19 cellular contexts compared by ENCODE assay signal in the genomic region with DNA sequence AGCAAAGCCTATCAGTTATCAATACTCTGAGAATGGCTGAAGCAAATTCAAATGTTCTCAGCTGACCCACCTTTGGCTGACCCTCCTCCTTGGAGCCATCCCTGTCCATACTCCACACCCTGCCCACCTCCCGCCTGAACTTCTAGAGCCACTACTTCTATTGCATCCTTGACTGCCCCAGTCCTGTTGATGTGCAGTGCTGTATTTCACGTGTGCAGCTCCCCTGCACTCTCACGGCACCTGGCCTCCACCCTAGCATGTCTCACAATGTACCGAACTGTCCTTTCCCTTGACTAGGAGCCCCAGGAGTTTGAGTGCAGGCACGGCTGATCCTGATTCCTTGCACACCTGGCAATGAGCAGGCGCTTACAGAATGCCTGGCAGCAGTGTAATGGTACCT. TPM values are rescaled to one million over a fixed set of nuclear protein-coding genes. Genes with fewer than 3 reads are reported as not detected.
DNase-seq lines count a peak whose midpoint lies in the region; ATAC-seq and TF ChIP-seq lines count a peak whose summit lies in the region.
"Had no signal": no experiment of that assay in that cellular context is flagged by ENCODE, and none has a peak within 500 bp of the region (broad histone marks: within the 10 kb centered on the region; RNA-seq: fewer than 3 reads in every experiment).

No MANE protein-coding gene starts in this region.

- CTCF ChIA-PET in CD8-positive, alpha-beta T cell (lab: Charles Lee): interaction anchor here (1.0 to 2.3 kb wide), 3 partner anchors 41 to 71 kb away, joined by 3 to 5 read pairs (median 4); no protein-coding TSS in a partner anchor

- in situ Hi-C loops in GM13977 (cut with MboI; ENCODE audit: low pct_unique_long_range_greater_than_20kb, low sequenced_read_pairs, unreplicated experiment): no loop called here

- H3K4me1 Mint-ChIP-seq in chondrocyte (ENCODE audit: low read depth) (no peaks in the 10 kb centered on the region), neural crest cell (no peaks in the 10 kb centered on the region)
- peaks cover 2% of the 10 kb centered on the region for H3K4me1 Mint-ChIP-seq in CD8-positive, alpha-beta T cell (ENCODE audit: low read depth)
- H3K4me1 Mint-ChIP-seq: IgD-negative memory B cell had no signal

- H3K9me3 ChIP-seq in CD8-positive, alpha-beta T cell (ENCODE audit: low read length): no peaks in the 10 kb centered on the region

- H3K36me3 Mint-ChIP-seq in chondrocyte (ENCODE audit: low read depth) (peaks cover 2% of the 10 kb centered on the region), neural crest cell (ENCODE audit: low read depth) (peaks cover 7% of the 10 kb centered on the region)
- H3K36me3 Mint-ChIP-seq in CD8-positive, alpha-beta T cell: no peaks in the 10 kb centered on the region
- H3K36me3 Mint-ChIP-seq: IgD-negative memory B cell had no signal

- peak; percentile 6 for DNase-seq in GM13977 (ENCODE audit: low spot score)
- peak; percentile 65 for DNase-seq in chondrocyte (ENCODE audit: low spot score)
- DNase-seq in neural crest cell (ENCODE audit: low read depth, low spot score): no peak
- DNase-seq in CD8-positive, alpha-beta T cell: no peak
- DNase-seq in DMS53 treated with DMSO at 0.1 percent for 48 hours (lab: John Stamatoyannopoulos, UW; ENCODE audit: unreplicated experiment): no peak
- DNase-seq: ACHN; AML-193; CD4-positive, alpha-beta T cell; DND-41; EL; GOT3; H7; KBM-7 had no signal

- H3K4me1 ChIP-seq in CD8-positive, alpha-beta T cell (ENCODE audit: insufficient read depth, low read length): no peaks in the 10 kb centered on the region

- H3K27me3 ChIP-seq in CD8-positive, alpha-beta T cell (ENCODE audit: insufficient read depth, low read length): peaks cover 8% of the 10 kb centered on the region

- no peak overlapping the region for H3K27ac ChIP-seq in CD8-positive, alpha-beta T cell (ENCODE audit: low read depth, low read length)
- H3K27ac ChIP-seq: C4-2B had no signal

- no peak overlapping the region for H3K27ac Mint-ChIP-seq in chondrocyte (ENCODE audit: unreplicated experiment)
- no peak overlapping the region for H3K27ac Mint-ChIP-seq in neural crest cell (ENCODE audit: unreplicated experiment)
- H3K27ac Mint-ChIP-seq in CD8-positive, alpha-beta T cell: no peak overlapping the region
- H3K27ac Mint-ChIP-seq: CD4-positive, alpha-beta T cell had no signal

- no peak overlapping the region for H3K4me3 ChIP-seq in CD8-positive, alpha-beta T cell (ENCODE audit: low read depth, low read length)
- H3K4me3 ChIP-seq: GM12878 had no signal

- TF ChIP-seq CTCF in GM13977 (IDR thresholded peaks at IDR 0.05; ENCODE audit: extremely low read depth, insufficient read depth, missing control alignments): no peak
- TF ChIP-seq CTCF in chondrocyte (IDR thresholded peaks at IDR 0.05): no peak
- TF ChIP-seq CTCF in neural crest cell (conservative IDR thresholded peaks at IDR 0.05): no peak
- no peak for TF ChIP-seq CTCF in CD8-positive, alpha-beta T cell (IDR thresholded peaks at IDR 0.05)

- ATAC-seq in CD8-positive, alpha-beta T cell: no peak
- no peak for ATAC-seq in GM21360 (IDR thresholded peaks at IDR 0.05; ENCODE audit: unreplicated experiment)
- ATAC-seq: GM12878, HepG2 had no signal

- H3K9me3 Mint-ChIP-seq in chondrocyte (ENCODE audit: low read depth) (peaks cover 3% of the 10 kb centered on the region), neural crest cell (no peaks in the 10 kb centered on the region)
- H3K9me3 Mint-ChIP-seq in CD8-positive, alpha-beta T cell: no peaks in the 10 kb centered on the region
- H3K9me3 Mint-ChIP-seq: CD4-positive, alpha-beta T cell; IgD-negative memory B cell had no signal

- intact Hi-C loops in CD8-positive, alpha-beta T cell (cut with DNase I, micrococcal nuclease): no loop called here

- POLR2A ChIA-PET in CD8-positive, alpha-beta T cell (lab: Charles Lee): no interaction called here

- no peaks in the 10 kb centered on the region for H3K36me3 ChIP-seq in CD8-positive, alpha-beta T cell (ENCODE audit: insufficient read depth, low read length)

- H3K4me3 Mint-ChIP-seq in chondrocyte (ENCODE audit: unreplicated experiment) (no peak overlapping the region), neural crest cell (peak overlapping the region; percentile 18)
- no peak overlapping the region for H3K4me3 Mint-ChIP-seq in CD8-positive, alpha-beta T cell
- H3K4me3 Mint-ChIP-seq: CD4-positive, alpha-beta T cell; IgD-negative memory B cell had no signal

- H3K27me3 Mint-ChIP-seq in chondrocyte (ENCODE audit: low read depth) (peaks cover 48% of the 10 kb centered on the region), neural crest cell (ENCODE audit: low read depth) (peaks cover 21% of the 10 kb centered on the region)
- H3K27me3 Mint-ChIP-seq in CD8-positive, alpha-beta T cell (ENCODE audit: low read depth): peaks cover 29% of the 10 kb centered on the region

RNA-seq across cellular contexts. Expression of gene CPXM1, which starts 7.0 kb away (rescaled TPM):
- total RNA-seq in chondrocyte (6.2 to 6.4 TPM (median 6.3 TPM) in 3 replicates), neural crest cell (200 and 218 TPM in 2 replicates)
- under 1 TPM; 0.38 to 0.50 TPM for total RNA-seq in CD8-positive, alpha-beta T cell
- total RNA-seq: CD4-positive, alpha-beta T cell; HepG2 had no signal

RNA-seq across cellular contexts. Expression of gene C20orf141, which starts 21.3 kb away (rescaled TPM):
- total RNA-seq in chondrocyte: not detected in 3 replicates
- total RNA-seq in neural crest cell: not detected in 2 replicates
- total RNA-seq in CD8-positive, alpha-beta T cell: not detected
- total RNA-seq: CD4-positive, alpha-beta T cell; G401; GM12878; H7; HepG2 had no signal

RNA-seq across cellular contexts. Expression of gene TMEM239, which starts 22.7 kb away (rescaled TPM):
- total RNA-seq in chondrocyte: not detected in 3 replicates
- total RNA-seq in neural crest cell: not detected in 2 replicates
- not detected for total RNA-seq in CD8-positive, alpha-beta T cell
- total RNA-seq: CD4-positive, alpha-beta T cell; G401; GM12878; H7; HepG2 had no signal

RNA-seq across cellular contexts. Expression of gene PCED1A, which starts 47.0 kb away (rescaled TPM):
- total RNA-seq in chondrocyte (34.0 to 45.8 TPM (median 37.3 TPM) in 3 replicates), neural crest cell (68.7 and 71.9 TPM in 2 replicates)
- 10 to 100 TPM; 58.7 to 62.2 TPM for total RNA-seq in CD8-positive, alpha-beta T cell

RNA-seq across cellular contexts. Expression of gene VPS16, which starts 47.1 kb away (rescaled TPM):
- total RNA-seq in chondrocyte (29.9 to 40.7 TPM (median 32.7 TPM) in 3 replicates), neural crest cell (49.8 and 50.6 TPM in 2 replicates)
- total RNA-seq in CD8-positive, alpha-beta T cell: 10 to 100 TPM; 40.7 to 41.1 TPM

Comparison
In these comparisons a context has a peak if more than half of its experiments do, and no peak if none do; other contexts are left out.
1. DNase-seq: peak in GM13977 (single experiment) and chondrocyte (single experiment); none in neural crest cell (single experiment), CD8-positive, alpha-beta T cell (0 of 7) and DMS53 treated with DMSO at 0.1 percent for 48 hours (single experiment).
2. RNA of gene CPXM1, which starts 7.0 kb away (total RNA-seq): 200 to 218 TPM in neural crest cell; 6.2 to 6.4 TPM in chondrocyte and 0.38 to 0.50 TPM in CD8-positive, alpha-beta T cell; every median in the first group is over 10 times any median in the second.